In genomic region chr3:20256144-20256543, GRCh38 we compare ENCODE assay signal across 11 cellular contexts.
A peak's percentile ranks its signal among the peaks of the same experiment; 100 is the strongest.
DNase-seq lines count a peak whose midpoint lies in the region; ATAC-seq and TF ChIP-seq lines count a peak whose summit lies in the region.
"Had no signal": no experiment of that assay in that cellular context is flagged by ENCODE, and none has a peak within 500 bp of the region (broad histone marks: within the 10 kb centered on the region; RNA-seq: fewer than 3 reads in every experiment).

No MANE protein-coding gene starts in this region.

- H3K36me3 ChIP-seq in mammary epithelial cell (ENCODE audit: insufficient read depth, low read length) (no peaks in the 10 kb centered on the region), breast epithelium (no peaks in the 10 kb centered on the region)

- in situ Hi-C loops in mammary epithelial cell (cut with MboI; ENCODE audit: low sequenced_read_pairs in 2 of 2), result no loop called here

- BruUV-seq in mammary epithelial cell (replicated peaks; lab: Mats Ljungman, UMichigan), result no TSS peak

- H3K27ac ChIP-seq in mammary epithelial cell (ENCODE audit: insufficient read depth, low read depth, low read length), result no peak overlapping the region
- no peak overlapping the region for H3K27ac ChIP-seq in breast epithelium
- H3K27ac ChIP-seq in RWPE1, result no peak overlapping the region

- no peaks in the 10 kb centered on the region for H3K9me3 Mint-ChIP-seq in stimulated activated memory B cell treated with anti-CD40 and anti-IgM and Interleukin-4, amounts not matched to agents 10 μg/mL and 1 μg/mL and 100 μg/mL, for 72 hours

- H4K20me1 ChIP-seq in mammary epithelial cell (ENCODE audit: insufficient read depth, low read length), result no peaks in the 10 kb centered on the region

- peaks cover 23% of the 10 kb centered on the region for H3K4me1 Mint-ChIP-seq in stimulated activated memory B cell treated with anti-CD40 and anti-IgM and Interleukin-4, amounts not matched to agents 10 μg/mL and 1 μg/mL and 100 μg/mL, for 72 hours

- H3K27me3 Mint-ChIP-seq in stimulated activated memory B cell treated with anti-CD40 and anti-IgM and Interleukin-4, amounts not matched to agents 10 μg/mL and 1 μg/mL and 100 μg/mL, for 72 hours, result peaks cover 10% of the 10 kb centered on the region

- TF ChIP-seq CTCF in mammary epithelial cell (conservative IDR thresholded peaks at IDR 0.05 in 1 of 2, IDR thresholded peaks at IDR 0.05 in 1 of 2; ENCODE audit: extremely low read depth in 1 of 2, insufficient read depth in 1 of 2, low read depth in 1 of 2, low read length in 2 of 2) (no peak), breast epithelium (IDR thresholded peaks at IDR 0.05) (no peak), RWPE1 (conservative IDR thresholded peaks at IDR 0.05; ENCODE audit: low read depth) (no peak), lower leg skin (IDR thresholded peaks at IDR 0.05) (no peak)

- H3K79me2 ChIP-seq in mammary epithelial cell (ENCODE audit: insufficient read depth, low read length), result no peaks in the 10 kb centered on the region

- no peak overlapping the region for H3K9ac ChIP-seq in mammary epithelial cell (ENCODE audit: insufficient read depth, low read length)

- H3K9me3 ChIP-seq in mammary epithelial cell (replicated peaks; ENCODE audit: insufficient read depth, low read length) (no peaks in the 10 kb centered on the region), breast epithelium (peaks cover 0 to 4% of the 10 kb centered on the region in 2 donors)

- H3K4me2 ChIP-seq in mammary epithelial cell (ENCODE audit: insufficient read depth, low read depth, low read length), result peak overlapping the region; percentile 58

- no peak overlapping the region for H3K27ac Mint-ChIP-seq in stimulated activated memory B cell treated with anti-CD40 and anti-IgM and Interleukin-4, amounts not matched to agents 10 μg/mL and 1 μg/mL and 100 μg/mL, for 72 hours

- H3K36me3 Mint-ChIP-seq in stimulated activated memory B cell treated with anti-CD40 and anti-IgM and Interleukin-4, amounts not matched to agents 10 μg/mL and 1 μg/mL and 100 μg/mL, for 72 hours, result peaks cover 6% of the 10 kb centered on the region

- DNase-seq in mammary epithelial cell, result peak; percentile 59
- DNase-seq in breast epithelium (ENCODE audit: low spot score in 2 of 2), result no peak
- DNase-seq in NCI-H226, result peak; percentile 79
- no peak for DNase-seq in RWPE1 (ENCODE audit: low spot score)
- DNase-seq in lower leg skin (ENCODE audit: low spot score in 2 of 2), result no peak
- no peak for DNase-seq in DMS 273 (lab: John Stamatoyannopoulos, UW; ENCODE audit: unreplicated experiment)
- DNase-seq: DMS53, SIG-M5, small intestine had no signal

- CTCF ChIA-PET in mammary epithelial cell (lab: Charles Lee; ENCODE audit: low non-redundant PET), result no interaction called here
- CTCF ChIA-PET in RWPE1 (lab: Yijun Ruan, JAX), result no interaction called here

- no peak for TF ChIP-seq POLR2A in breast epithelium (IDR thresholded peaks at IDR 0.05)
- no peak for TF ChIP-seq POLR2A in lower leg skin (IDR thresholded peaks at IDR 0.05)

- peak; percentile 90 for ATAC-seq in HG02870 (IDR thresholded peaks at IDR 0.05; ENCODE audit: unreplicated experiment)
- ATAC-seq in stimulated activated memory B cell treated with anti-CD40 and anti-IgM and Interleukin-4, amounts not matched to agents 10 μg/mL and 1 μg/mL and 100 μg/mL, for 72 hours, result peak; percentile 87

- WGBS in mammary epithelial cell (ENCODE audit: low coverage, missing lambda C conversion rate), result 6% methylated on average over 3 of the region's 3 CpGs
- WGBS in lower leg skin, 2 donors, result 65 to 71% methylated on average over 3 of the region's 3 CpGs

- dilution Hi-C loops in mammary epithelial cell (cut with HindIII; ENCODE audit: low sequenced_read_pairs), result no loop called here

- H3K4me1 ChIP-seq in mammary epithelial cell (ENCODE audit: insufficient read depth, low read length), result peaks cover 3% of the 10 kb centered on the region
- no peaks in the 10 kb centered on the region for H3K4me1 ChIP-seq in breast epithelium

- peak overlapping the region; percentile 58 for H2AFZ ChIP-seq in mammary epithelial cell (ENCODE audit: low read depth, low read length)

- no peaks in the 10 kb centered on the region for H3K27me3 ChIP-seq in mammary epithelial cell (ENCODE audit: insufficient read depth, low read length)
- H3K27me3 ChIP-seq in breast epithelium, result no peaks in the 10 kb centered on the region

- POLR2A ChIA-PET in RWPE1 (lab: Yijun Ruan, JAX; ENCODE audit: low non-redundant PET), result no interaction called here

- H3K4me3 ChIP-seq in mammary epithelial cell (replicated peaks in 1 of 3; ENCODE audit: insufficient read depth in 1 of 3, low read depth in 2 of 3, low read length in 3 of 3) (no peak overlapping the region), breast epithelium (no peak overlapping the region), lower leg skin (ENCODE audit: low read depth, poor library complexity, severe bottlenecking) (no peak overlapping the region)

- intact Hi-C loops in mammary epithelial cell (cut with micrococcal nuclease), result no loop called here
- intact Hi-C loops in breast epithelium (cut with DNase I; ENCODE audit: low total_unique reads), result no loop called here
- intact Hi-C loops in lower leg skin (cut with DNase I; ENCODE audit: low total_unique reads), result no loop called here

- H3K4me3 Mint-ChIP-seq in stimulated activated memory B cell treated with anti-CD40 and anti-IgM and Interleukin-4, amounts not matched to agents 10 μg/mL and 1 μg/mL and 100 μg/mL, for 72 hours, result no peak overlapping the region

Comparison
In these comparisons a context has a peak if more than half of its experiments do, and no peak if none do; other contexts are left out.
1. DNase-seq: peak in mammary epithelial cell (single experiment) and NCI-H226 (single experiment); none in breast epithelium (0 of 2), RWPE1 (single experiment), lower leg skin (0 of 2) and DMS 273 (single experiment).